In genomic region chr11:61144511-61145179, GRCh38 we compare ENCODE assay signal across 19 cellular contexts. TPM values are rescaled to one million over a fixed set of nuclear protein-coding genes. Genes with fewer than 3 reads are reported as not detected.
DNase-seq lines count a peak whose midpoint lies in the region; ATAC-seq and TF ChIP-seq lines count a peak whose summit lies in the region.
"Had no signal": no experiment of that assay in that cellular context is flagged by ENCODE, and none has a peak within 500 bp of the region (broad histone marks: within the 10 kb centered on the region; RNA-seq: fewer than 3 reads in every experiment).

No MANE protein-coding gene starts in this region.

- peaks cover 39 to 99% (median 85%) of the 10 kb centered on the region in 11 experiments; a peak in 21 of 22 replicates for H4K20me1 ChIP-seq in BLaER1 treated with 17β-estradiol and CSF1 and Interleukin-3, amounts not matched to agents 10 nM and 100 nM

- no peaks in the 10 kb centered on the region for H3K9me3 ChIP-seq in BLaER1 treated with 17β-estradiol and CSF1 and Interleukin-3, amounts not matched to agents 10 nM and 100 nM (replicated peaks in 1 of 11)
- no peaks in the 10 kb centered on the region for H3K9me3 ChIP-seq in sigmoid colon

- H3K4me1 Mint-ChIP-seq in endothelial cell (ENCODE audit: unreplicated experiment) = peaks cover 22% of the 10 kb centered on the region

- no peak for TF ChIP-seq POLR2A in sigmoid colon (IDR thresholded peaks at IDR 0.05)

- no peaks in the 10 kb centered on the region for H3K9me3 Mint-ChIP-seq in endothelial cell (ENCODE audit: unreplicated experiment)
- H3K9me3 Mint-ChIP-seq: CD4-positive, alpha-beta T cell had no signal

- 92 to 95% methylated on average over 16 of the region's 16 CpGs for WGBS in sigmoid colon, 2 donors

- no peak for ATAC-seq in HG03025 (IDR thresholded peaks at IDR 0.05; ENCODE audit: low FRiP score, unreplicated experiment)
- ATAC-seq: GM12878 had no signal

- peaks cover 65 to 72% (median 67%) of the 10 kb centered on the region in 10 experiments for H3K4me1 ChIP-seq in BLaER1 treated with 17β-estradiol and CSF1 and Interleukin-3, amounts not matched to agents 10 nM and 100 nM
- H3K4me1 ChIP-seq in sigmoid colon = peaks cover 0 to 61% (median 49%) of the 10 kb centered on the region in 4 donors

- H3K4me3 Mint-ChIP-seq in endothelial cell (ENCODE audit: unreplicated experiment) = peak overlapping the region; percentile 11
- H3K4me3 Mint-ChIP-seq: CD4-positive, alpha-beta T cell had no signal

- H3K36me3 Mint-ChIP-seq in endothelial cell (ENCODE audit: low read depth, unreplicated experiment) = peaks cover 4% of the 10 kb centered on the region

- DNase-seq in endothelial cell (ENCODE audit: low spot score) = no peak
- peak; percentile 71 for DNase-seq in mesenteric fat pad (ENCODE audit: low spot score)
- peak; percentile 57 for DNase-seq in sigmoid colon
- DNase-seq in LoVo (ENCODE audit: low spot score) = no peak
- no peak for DNase-seq in NCI-H526 treated with DMSO at 0.1 percent for 48 hours (lab: John Stamatoyannopoulos, UW)
- DNase-seq in NCI-H510A (lab: John Stamatoyannopoulos, UW) = no peak
- DNase-seq: 8988T; AML-193; C1 segment of cervical spinal cord; Calu3; CD4-positive, alpha-beta T cell; DMS 273 treated with DMSO at 0.1 percent for 48 hours; GM23248; H7 had no signal

- no peak overlapping the region for H3K27ac Mint-ChIP-seq in endothelial cell (ENCODE audit: unreplicated experiment)
- H3K27ac Mint-ChIP-seq: CD4-positive, alpha-beta T cell had no signal

- no peak overlapping the region for H3K9ac ChIP-seq in BLaER1 treated with 17β-estradiol and CSF1 and Interleukin-3, amounts not matched to agents 10 nM and 100 nM
- H3K9ac ChIP-seq: GM23248 had no signal

- intact Hi-C loops in sigmoid colon (cut with DNase I) = no loop called here

- peak overlapping the region in 7 of 11 experiments; percentile 15 to 61 (median 45); a peak in 12 of 22 replicates for H3K4me2 ChIP-seq in BLaER1 treated with 17β-estradiol and CSF1 and Interleukin-3, amounts not matched to agents 10 nM and 100 nM

- H3K36me3 ChIP-seq in BLaER1 treated with 17β-estradiol and CSF1 and Interleukin-3, amounts not matched to agents 10 nM and 100 nM = peaks cover 0 to 36% (median 0%) of the 10 kb centered on the region in 11 experiments; a peak in 6 of 22 replicates
- no peaks in the 10 kb centered on the region for H3K36me3 ChIP-seq in sigmoid colon

- no peak overlapping the region for H3K27ac ChIP-seq in BLaER1 treated with 17β-estradiol and CSF1 and Interleukin-3, amounts not matched to agents 10 nM and 100 nM
- H3K27ac ChIP-seq in sigmoid colon = no peak overlapping the region
- H3K27ac ChIP-seq: GM23248 had no signal

- peaks cover 12% of the 10 kb centered on the region for H3K27me3 Mint-ChIP-seq in endothelial cell (ENCODE audit: unreplicated experiment)
- H3K27me3 Mint-ChIP-seq: CD4-positive, alpha-beta T cell had no signal

- H3K27me3 ChIP-seq in BLaER1 treated with 17β-estradiol and CSF1 and Interleukin-3, amounts not matched to agents 10 nM and 100 nM = no peaks in the 10 kb centered on the region
- H3K27me3 ChIP-seq in sigmoid colon = no peaks in the 10 kb centered on the region

- H3K4me3 ChIP-seq in BLaER1 treated with 17β-estradiol and CSF1 and Interleukin-3, amounts not matched to agents 10 nM and 100 nM = no peak overlapping the region
- no peak overlapping the region for H3K4me3 ChIP-seq in sigmoid colon
- H3K4me3 ChIP-seq: GM12878, GM23248 had no signal

- TF ChIP-seq CTCF in endothelial cell (IDR thresholded peaks at IDR 0.05; ENCODE audit: unreplicated experiment) = no peak
- no peak for TF ChIP-seq CTCF in sigmoid colon (IDR thresholded peaks at IDR 0.05)

- no peak for TF ChIP-seq EP300 in sigmoid colon (IDR thresholded peaks at IDR 0.05)

RNA-seq across cellular contexts. Expression of gene VPS37C, which starts 16.6 kb away (rescaled TPM):
- total RNA-seq in endothelial cell (ENCODE audit: unreplicated experiment) (23.9 TPM), mesenteric fat pad (21.5 TPM), sigmoid colon (10 to 100 TPM in 3 of 4 donors, 1 to 10 TPM in 1; 8.6 to 25.4 (median 18.5) TPM)
- polyA plus RNA-seq in sigmoid colon = 10 to 100 TPM; 16.9 to 19.3 (median 18.6) TPM

RNA-seq across cellular contexts. Expression of gene CD5, which starts 42.4 kb away (rescaled TPM):
- not detected for total RNA-seq in endothelial cell (ENCODE audit: unreplicated experiment)
- 0.26 TPM for total RNA-seq in mesenteric fat pad
- total RNA-seq in sigmoid colon = under 1 TPM in 2 of 4 donors, not detected in 2; 0.54 to 0.55 TPM
- polyA plus RNA-seq in sigmoid colon = 10 to 100 TPM in 1 of 3 donors, under 1 TPM in 2; 0.23 to 12.3 (median 0.60) TPM
- total RNA-seq: Calu3, Daoy, GM23248, H7, HT1080 had no signal
- polyA plus RNA-seq: GM23248 had no signal

RNA-seq across cellular contexts. Expression of gene PGA3, which starts 58.7 kb away (rescaled TPM):
- total RNA-seq in endothelial cell (ENCODE audit: unreplicated experiment) = 0.80 TPM
- 47.2 TPM for total RNA-seq in mesenteric fat pad
- total RNA-seq in sigmoid colon = 1 to 10 TPM in 1 of 4 donors, under 1 TPM in 1, not detected in 2; 0.33 to 2.5 TPM
- polyA plus RNA-seq in sigmoid colon = 10 to 100 TPM in 2 of 3 donors, under 1 TPM in 1; 0.06 to 25.2 (median 14.3) TPM
- total RNA-seq: Calu3; CD4-positive, alpha-beta T cell; Daoy; GM12878; GM23248; H7; HT1080 had no signal
- polyA plus RNA-seq: GM12878, GM23248 had no signal

Comparison
In these comparisons a context has a peak if more than half of its experiments do, and no peak if none do; other contexts are left out.
1. DNase-seq: peak in mesenteric fat pad (single experiment) and sigmoid colon (single experiment); none in endothelial cell (single experiment), LoVo (single experiment), NCI-H526 treated with DMSO at 0.1 percent for 48 hours (single experiment) and NCI-H510A (single experiment).
2. RNA of gene PGA3, which starts 58.7 kb away (total RNA-seq): 47.2 TPM in mesenteric fat pad (single experiment); 0.80 TPM in endothelial cell (single experiment) and 0.33 to 2.5 TPM in sigmoid colon; every median in the first group is over 10 times any median in the second.